In genomic region chr11:132719684-132720083, GRCh38 we compare ENCODE assay signal across 25 cellular contexts.
DNase-seq lines count a peak whose midpoint lies in the region; ATAC-seq and TF ChIP-seq lines count a peak whose summit lies in the region.
"Had no signal": no experiment of that assay in that cellular context is flagged by ENCODE, and none has a peak within 500 bp of the region (broad histone marks: within the 10 kb centered on the region; RNA-seq: fewer than 3 reads in every experiment).

No MANE protein-coding gene starts in this region.

- no peak for ATAC-seq in GM19467 (IDR thresholded peaks at IDR 0.05; ENCODE audit: unreplicated experiment)

- no peaks in the 10 kb centered on the region for H3K27me3 Mint-ChIP-seq in activated naive CD8-positive, alpha-beta T cell
- no peaks in the 10 kb centered on the region for H3K27me3 Mint-ChIP-seq in activated naive CD8-positive, alpha-beta T cell treated with anti-CD3 and anti-CD28 coated beads for 36 hours

- intact Hi-C loops in tibial artery (cut with DNase I; ENCODE audit: low total_unique reads): no loop called here

- H3K9me3 Mint-ChIP-seq in activated naive CD8-positive, alpha-beta T cell (ENCODE audit: low read depth): no peaks in the 10 kb centered on the region
- H3K9me3 Mint-ChIP-seq in activated naive CD8-positive, alpha-beta T cell treated with anti-CD3 and anti-CD28 coated beads for 36 hours: no peaks in the 10 kb centered on the region
- H3K9me3 Mint-ChIP-seq: T-helper 1 cell treated with Interleukin-12 subunit alpha and Interleukin-12 subunit beta and Interleukin-4 antibody, amounts not matched to agents 30 μg/mL and 1 μg/mL, for 36 hours had no signal

- no peak overlapping the region for H3K27ac Mint-ChIP-seq in activated naive CD8-positive, alpha-beta T cell
- H3K27ac Mint-ChIP-seq in activated naive CD8-positive, alpha-beta T cell treated with anti-CD3 and anti-CD28 coated beads for 36 hours: no peak overlapping the region
- H3K27ac Mint-ChIP-seq: T-helper 1 cell treated with Interleukin-12 subunit alpha and Interleukin-12 subunit beta and Interleukin-4 antibody, amounts not matched to agents 30 μg/mL and 1 μg/mL, for 36 hours had no signal

- H3K4me1 Mint-ChIP-seq in activated naive CD8-positive, alpha-beta T cell (ENCODE audit: low read depth): peaks cover 32% of the 10 kb centered on the region
- peaks cover 25% of the 10 kb centered on the region for H3K4me1 Mint-ChIP-seq in activated naive CD8-positive, alpha-beta T cell treated with anti-CD3 and anti-CD28 coated beads for 36 hours

- 27% methylated on average over 4 of the region's 4 CpGs for WGBS in thymus

- peak overlapping the region; percentile 26 for H3K4me3 ChIP-seq in effector memory CD4-positive, alpha-beta T cell (ENCODE audit: insufficient read depth, low read depth, low read length, poor library complexity, severe bottlenecking)
- H3K4me3 ChIP-seq in thymus (ENCODE audit: low read length) (peak overlapping the region; percentile 6), tibial artery (no peak overlapping the region)
- H3K4me3 ChIP-seq: lung, mucosa of descending colon, right lobe of liver, stomach had no signal

- H3K36me3 Mint-ChIP-seq in activated naive CD8-positive, alpha-beta T cell: no peaks in the 10 kb centered on the region
- no peaks in the 10 kb centered on the region for H3K36me3 Mint-ChIP-seq in activated naive CD8-positive, alpha-beta T cell treated with anti-CD3 and anti-CD28 coated beads for 36 hours

- H3K9me3 ChIP-seq in effector memory CD4-positive, alpha-beta T cell (ENCODE audit: control insufficient read depth, low read length): no peaks in the 10 kb centered on the region
- H3K9me3 ChIP-seq in thymus (ENCODE audit: control insufficient read depth) (no peaks in the 10 kb centered on the region), tibial artery (no peaks in the 10 kb centered on the region)
- H3K9me3 ChIP-seq: right lobe of liver had no signal

- no peak overlapping the region for H3K27ac ChIP-seq in effector memory CD4-positive, alpha-beta T cell (ENCODE audit: insufficient read depth, low read length, poor library complexity, severe bottlenecking)
- H3K27ac ChIP-seq in thymus (ENCODE audit: low read depth) (peak overlapping the region; percentile 85), tibial artery (no peak overlapping the region)
- H3K27ac ChIP-seq: C4-2B, epithelial cell of prostate, right lobe of liver, stomach had no signal

- no peak for TF ChIP-seq CTCF in tibial artery (IDR thresholded peaks at IDR 0.05)

- no peaks in the 10 kb centered on the region for H3K27me3 ChIP-seq in effector memory CD4-positive, alpha-beta T cell (replicated peaks; ENCODE audit: control insufficient read depth, insufficient read depth, low read length, poor library complexity, severe bottlenecking)
- no peaks in the 10 kb centered on the region for H3K27me3 ChIP-seq in thymus (ENCODE audit: control insufficient read depth, insufficient read depth)
- no peaks in the 10 kb centered on the region for H3K27me3 ChIP-seq in tibial artery
- H3K27me3 ChIP-seq: right lobe of liver, stomach had no signal

- peak overlapping the region; percentile 80 for H3K4me3 Mint-ChIP-seq in activated naive CD8-positive, alpha-beta T cell
- H3K4me3 Mint-ChIP-seq in activated naive CD8-positive, alpha-beta T cell treated with anti-CD3 and anti-CD28 coated beads for 36 hours: no peak overlapping the region
- H3K4me3 Mint-ChIP-seq: neural crest cell had no signal

- no peaks in the 10 kb centered on the region for H3K36me3 ChIP-seq in effector memory CD4-positive, alpha-beta T cell (ENCODE audit: control insufficient read depth, insufficient read depth, low read length)
- no peaks in the 10 kb centered on the region for H3K36me3 ChIP-seq in thymus (ENCODE audit: control insufficient read depth, insufficient read depth)
- no peaks in the 10 kb centered on the region for H3K36me3 ChIP-seq in tibial artery
- H3K36me3 ChIP-seq: right lobe of liver, stomach had no signal

- H3K4me1 ChIP-seq in effector memory CD4-positive, alpha-beta T cell (ENCODE audit: control insufficient read depth, insufficient read depth, low read length, poor library complexity, severe bottlenecking): peaks cover 7% of the 10 kb centered on the region
- H3K4me1 ChIP-seq in thymus (ENCODE audit: control insufficient read depth, insufficient read depth, low read length) (peaks cover 37% of the 10 kb centered on the region), tibial artery (no peaks in the 10 kb centered on the region)
- H3K4me1 ChIP-seq: stomach had no signal

- no peak for DNase-seq in activated naive CD8-positive, alpha-beta T cell treated with anti-CD3 and anti-CD28 coated beads for 36 hours
- DNase-seq in NCI-H1694 treated with DMSO at 0.1 percent for 48 hours (lab: John Stamatoyannopoulos, UW): peak; percentile 18
- DNase-seq in effector memory CD4-positive, alpha-beta T cell: no peak
- DNase-seq in NCI-H526 treated with DMSO at 0.1 percent for 48 hours (lab: John Stamatoyannopoulos, UW): no peak
- DNase-seq in tibial artery: no peak
- DNase-seq: activated T-cell treated with anti-CD3 and anti-CD28 coated beads for 4 hours, DMS153, GDM1, Kasumi-1, kidney glomerular epithelial cell, NCI-H187, NCI-H69, RPMI8226, stomach, trophoblast cell had no signal

Comparison
In these comparisons a context has a peak if more than half of its experiments do, and no peak if none do; other contexts are left out.
1. H3K4me3 ChIP-seq: peak in effector memory CD4-positive, alpha-beta T cell (single experiment) and thymus (single experiment); none in tibial artery (0 of 2).